27 cellular contexts compared by ENCODE assay signal in the genomic region with DNA sequence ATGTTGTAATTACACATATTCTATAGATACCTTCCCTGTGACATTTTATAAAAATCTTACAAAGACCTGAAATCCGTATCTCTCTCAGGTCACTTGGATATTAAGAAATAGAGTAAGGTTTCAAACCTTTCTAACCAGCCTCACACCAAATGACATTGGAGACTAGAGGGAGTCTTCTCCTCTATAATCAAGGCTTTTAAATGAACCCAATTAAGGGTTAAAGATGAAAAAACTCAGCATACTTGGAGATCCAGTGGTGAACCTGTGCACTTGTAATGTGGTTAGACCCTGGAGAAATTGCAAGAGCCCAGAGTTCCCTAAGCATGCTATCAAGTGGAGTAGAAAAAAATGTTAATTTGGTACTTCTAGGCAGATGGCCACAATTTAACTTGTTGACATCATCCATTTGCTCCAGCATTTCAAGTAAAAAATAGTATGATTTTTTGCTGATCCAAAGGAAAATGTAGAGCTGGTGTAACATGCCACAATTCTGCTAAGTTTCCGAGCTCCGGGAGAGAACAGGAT.
"Had no signal": no experiment of that assay in that cellular context is flagged by ENCODE, and none has a peak within 500 bp of the region (broad histone marks: within the 10 kb centered on the region; RNA-seq: fewer than 3 reads in every experiment).

No MANE protein-coding gene starts in this region.

- H3K27ac ChIP-seq: esophagus muscularis mucosa, gastrocnemius medialis, lower lobe of right lung, neutrophil, sigmoid colon, thoracic aorta, uterus had no signal

- ATAC-seq: activated CD8-positive, alpha-beta T cell treated with anti-CD3 and anti-CD28 coated beads for 36 hours; activated naive CD4-positive, alpha-beta T cell treated with anti-CD3 and anti-CD28 coated beads, Interleukin-2, amount 50 U/mL, for 72 hours; gastrocnemius medialis; left lobe of liver; lower lobe of right lung; natural killer cell; stimulated activated effector memory CD8-positive, alpha-beta T cell treated with anti-CD3 and anti-CD28 coated beads, Interleukin-12 subunit alpha, Interleukin-12 subunit beta, amount 100 ng/mL, for 72 hours had no signal

- H3K4me3 ChIP-seq: esophagus muscularis mucosa, gastrocnemius medialis, lower lobe of right lung, sigmoid colon, thoracic aorta, uterus had no signal

- H3K27me3 ChIP-seq: esophagus muscularis mucosa, gastrocnemius medialis, neutrophil, sigmoid colon, uterus had no signal

- H3K27ac Mint-ChIP-seq: activated B cell treated with CpG ODN at 0.5 μM for 24 hours; activated CD8-positive, alpha-beta T cell treated with anti-CD3 and anti-CD28 coated beads for 36 hours; activated naive CD4-positive, alpha-beta T cell treated with anti-CD3 and anti-CD28 coated beads, Interleukin-2, amount 50 U/mL, for 72 hours; immature natural killer cell; natural killer cell; stimulated activated effector memory CD8-positive, alpha-beta T cell treated with anti-CD3 and anti-CD28 coated beads, Interleukin-12 subunit alpha, Interleukin-12 subunit beta, amount 100 ng/mL, for 72 hours; stimulated activated naive CD8-positive, alpha-beta T cell treated with anti-CD3 and anti-CD28 coated beads, Interleukin-15, Interleukin-2, amounts not matched to agents 100 ng/mL and 50 ng/mL, for 24 hours; T-helper 2 cell treated with Interferon-gamma antibody and Interleukin-4, amounts not matched to agents 5 μg/mL and 100 μg/mL, for 36 hours; type B pancreatic cell had no signal

- H3K4me1 Mint-ChIP-seq: activated B cell treated with CpG ODN at 0.5 μM for 24 hours; immature natural killer cell; natural killer cell; stimulated activated effector memory CD8-positive, alpha-beta T cell treated with anti-CD3 and anti-CD28 coated beads, Interleukin-12 subunit alpha, Interleukin-12 subunit beta, amount 100 ng/mL, for 72 hours had no signal

- H3K4me1 ChIP-seq: esophagus muscularis mucosa, gastrocnemius medialis, lower lobe of right lung, sigmoid colon, uterus had no signal

- H3K9me3 ChIP-seq: esophagus muscularis mucosa, gastrocnemius medialis, lower lobe of right lung, neutrophil, sigmoid colon, thoracic aorta, uterus had no signal

- DNase-seq: activated B cell treated with CpG ODN at 0.5 μM for 24 hours; activated CD4-positive, alpha-beta T cell treated with anti-CD3 and anti-CD28 coated beads, Interleukin-2, amount 50 U/mL, for 1 hour; activated CD8-positive, alpha-beta T cell treated with anti-CD3 and anti-CD28 coated beads for 36 hours; activated naive CD4-positive, alpha-beta T cell; activated T-cell treated with anti-CD3 and anti-CD28 coated beads, Interleukin-2, amount 50 U/mL, for 48 hours; anterior cingulate cortex; caudate nucleus; gastrocnemius medialis; hippocampal formation; immature natural killer cell; lower lobe of right lung; mesenchymal stem cell; natural killer cell; sigmoid colon; small intestine; stimulated activated CD4-positive, alpha-beta T cell treated with anti-CD3 and anti-CD28 coated beads, Interleukin-4, amount 100 ng/mL, for 24 hours; T-helper 1 cell; uterus had no signal

- H3K36me3 ChIP-seq: esophagus muscularis mucosa, gastrocnemius medialis, lower lobe of right lung, neutrophil, sigmoid colon, thoracic aorta, uterus had no signal

- H3K9me3 Mint-ChIP-seq: activated B cell treated with CpG ODN at 0.5 μM for 24 hours; activated CD8-positive, alpha-beta T cell treated with anti-CD3 and anti-CD28 coated beads for 36 hours; type B pancreatic cell had no signal

- FAIRE-seq: small intestine had no signal

- H3K27me3 Mint-ChIP-seq: activated B cell treated with CpG ODN at 0.5 μM for 24 hours; activated CD8-positive, alpha-beta T cell treated with anti-CD3 and anti-CD28 coated beads for 36 hours; stimulated activated naive CD8-positive, alpha-beta T cell treated with anti-CD3 and anti-CD28 coated beads, Interleukin-15, Interleukin-2, amounts not matched to agents 100 ng/mL and 50 ng/mL, for 24 hours; type B pancreatic cell had no signal

- H3K36me3 Mint-ChIP-seq: activated naive CD4-positive, alpha-beta T cell treated with anti-CD3 and anti-CD28 coated beads, Interleukin-2, amount 50 U/mL, for 72 hours; immature natural killer cell; natural killer cell; stimulated activated effector memory CD8-positive, alpha-beta T cell treated with anti-CD3 and anti-CD28 coated beads, Interleukin-12 subunit alpha, Interleukin-12 subunit beta, amount 100 ng/mL, for 72 hours; type B pancreatic cell had no signal

- H3K4me3 Mint-ChIP-seq: activated B cell treated with CpG ODN at 0.5 μM for 24 hours; activated CD8-positive, alpha-beta T cell treated with anti-CD3 and anti-CD28 coated beads for 36 hours; immature natural killer cell; natural killer cell; stimulated activated effector memory CD8-positive, alpha-beta T cell treated with anti-CD3 and anti-CD28 coated beads, Interleukin-12 subunit alpha, Interleukin-12 subunit beta, amount 100 ng/mL, for 72 hours; stimulated activated naive CD8-positive, alpha-beta T cell treated with anti-CD3 and anti-CD28 coated beads, Interleukin-15, Interleukin-2, amounts not matched to agents 100 ng/mL and 50 ng/mL, for 24 hours; T-helper 2 cell treated with Interferon-gamma antibody and Interleukin-4, amounts not matched to agents 5 μg/mL and 100 μg/mL, for 36 hours; type B pancreatic cell had no signal
